27 cellular contexts compared by ENCODE assay signal in genomic region chr2:123958011-123958410, GRCh38.
"Had no signal": no experiment of that assay in that cellular context is flagged by ENCODE, and none has a peak within 500 bp of the region (broad histone marks: within the 10 kb centered on the region; RNA-seq: fewer than 3 reads in every experiment).

No MANE protein-coding gene starts in this region.

- H3K9me3 ChIP-seq: colonic mucosa, psoas muscle, right atrium auricular region, thyroid gland, upper lobe of left lung had no signal

- H3K4me3 ChIP-seq: breast epithelium, colonic mucosa, heart left ventricle, psoas muscle, right atrium auricular region, smooth muscle cell, stomach, thyroid gland, upper lobe of left lung had no signal

- H3K36me3 ChIP-seq: breast epithelium, colonic mucosa, heart left ventricle, right atrium auricular region, stomach, thyroid gland, upper lobe of left lung had no signal

- DNase-seq: activated CD4-positive, alpha-beta T cell treated with anti-CD3 and anti-CD28 coated beads for 36 hours; activated CD4-positive, CD25-positive, alpha-beta regulatory T cell; activated CD8-positive, alpha-beta memory T cell treated with anti-CD3 and anti-CD28 coated beads, Interleukin-2, amount 10 ng/mL, durations not matched to agents 7 days and 5 days; activated CD8-positive, alpha-beta T cell treated with anti-CD3 and anti-CD28 coated beads, Interleukin-2, amount 10 ng/mL, durations not matched to agents 7 days and 5 days; activated naive CD8-positive, alpha-beta T cell treated with anti-CD3 and anti-CD28 coated beads, Interleukin-2, amount 50 U/mL, for 24 hours; activated T-cell treated with anti-CD3 and anti-CD28 coated beads, Interleukin-2, amount 50 U/mL, for 48 hours; amygdala; cerebellar nuclear complex; colonic mucosa; effector memory CD4-positive, alpha-beta T cell; erythroblast; heart left ventricle; hypothalamus; mesenchymal stem cell; naive thymus-derived CD8-positive, alpha-beta T cell; nucleus accumbens; psoas muscle; stimulated activated CD4-positive, alpha-beta T cell treated with anti-CD3 and anti-CD28 coated beads, Interleukin-1b, Interleukin-23, amount 100 ng/mL, for 48 hours; stimulated activated CD4-positive, alpha-beta T cell treated with anti-CD3 and anti-CD28 coated beads, Interleukin-4, amount 100 ng/mL, for 4 hours; stimulated activated CD8-positive, alpha-beta memory T cell treated with anti-CD3 and anti-CD28 coated beads, Interleukin-4, amount 100 ng/mL, for 48 hours; stomach; thyroid gland; upper lobe of left lung had no signal

- ATAC-seq: activated CD4-positive, alpha-beta T cell treated with anti-CD3 and anti-CD28 coated beads for 36 hours; activated CD8-positive, alpha-beta memory T cell treated with anti-CD3 and anti-CD28 coated beads, Interleukin-2, amount 10 ng/mL, durations not matched to agents 7 days and 5 days; activated CD8-positive, alpha-beta T cell treated with anti-CD3 and anti-CD28 coated beads, Interleukin-2, amount 10 ng/mL, durations not matched to agents 7 days and 5 days; activated naive CD8-positive, alpha-beta T cell treated with anti-CD3 and anti-CD28 coated beads, Interleukin-2, amount 50 U/mL, for 24 hours; heart left ventricle; naive thymus-derived CD8-positive, alpha-beta T cell; psoas muscle; stimulated activated memory B cell treated with anti-CD40 and anti-IgM and Interleukin-4, amounts not matched to agents 10 μg/mL and 1 μg/mL and 100 μg/mL, for 72 hours had no signal

- H3K27me3 ChIP-seq: breast epithelium, colonic mucosa, heart left ventricle, right atrium auricular region, stomach, thyroid gland, upper lobe of left lung had no signal
